ENCODE assay signal across 1 cellular context in the genomic region with DNA sequence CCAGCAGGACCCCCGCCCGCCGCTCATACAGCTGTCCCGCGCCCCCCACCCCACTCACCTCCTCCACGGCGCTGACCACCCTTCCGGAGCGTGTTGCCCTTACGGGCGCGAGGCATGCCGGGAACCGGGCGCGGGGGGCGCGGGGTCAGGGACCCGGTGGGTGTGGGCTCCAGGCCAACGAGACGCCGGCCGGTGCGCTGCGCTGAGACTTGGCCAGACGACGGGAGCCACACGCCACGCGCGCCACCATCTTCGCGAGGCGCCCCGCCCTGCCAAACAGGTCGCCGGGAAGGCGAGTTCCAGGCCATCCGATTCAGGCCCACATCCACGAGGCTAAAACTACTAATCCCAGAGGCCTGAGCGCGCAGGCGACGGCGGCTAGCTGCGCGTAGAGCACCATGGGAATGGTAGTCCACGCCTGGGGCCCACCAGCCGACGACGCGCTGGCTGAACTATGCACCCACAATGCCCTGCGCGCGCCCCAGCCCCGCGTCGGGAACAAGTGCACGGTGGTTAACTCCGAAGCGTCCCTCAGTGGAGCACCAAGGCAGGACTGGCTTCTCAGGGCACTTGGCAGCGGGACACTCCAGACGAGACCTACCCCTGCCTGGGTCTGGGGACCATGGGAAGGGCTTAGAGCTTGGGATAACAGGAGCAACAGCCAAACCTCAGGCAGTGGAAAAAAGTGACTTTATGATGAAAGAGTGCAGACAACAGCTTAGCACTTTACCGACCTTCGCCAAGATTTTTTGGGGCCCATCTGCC.
TF ChIP-seq lines count a peak whose summit lies in the region.

A gene with protein sequence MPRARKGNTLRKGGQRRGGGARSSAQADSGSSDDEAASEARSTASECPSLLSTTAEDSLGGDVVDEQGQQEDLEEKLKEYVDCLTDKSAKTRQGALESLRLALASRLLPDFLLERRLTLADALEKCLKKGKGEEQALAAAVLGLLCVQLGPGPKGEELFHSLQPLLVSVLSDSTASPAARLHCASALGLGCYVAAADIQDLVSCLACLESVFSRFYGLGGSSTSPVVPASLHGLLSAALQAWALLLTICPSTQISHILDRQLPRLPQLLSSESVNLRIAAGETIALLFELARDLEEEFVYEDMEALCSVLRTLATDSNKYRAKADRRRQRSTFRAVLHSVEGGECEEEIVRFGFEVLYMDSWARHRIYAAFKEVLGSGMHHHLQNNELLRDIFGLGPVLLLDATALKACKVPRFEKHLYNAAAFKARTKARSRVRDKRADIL (minus strand): TSS at position 271 of the 765 bp plus-strand sequence. CDS start 155 bp downstream, at position 116.

TF ChIP-seq in HepG2, 621 proteins besides CTCF, POLR2A, EP300 and RAD21 (continued from another document and continues in another):
- no peak; the same call in 1 of the 2 replicates for TF ChIP-seq ZNF780A (CRISPR knock-in tag; IDR thresholded peaks at IDR 0.05)
- TF ChIP-seq, protein P1, sequence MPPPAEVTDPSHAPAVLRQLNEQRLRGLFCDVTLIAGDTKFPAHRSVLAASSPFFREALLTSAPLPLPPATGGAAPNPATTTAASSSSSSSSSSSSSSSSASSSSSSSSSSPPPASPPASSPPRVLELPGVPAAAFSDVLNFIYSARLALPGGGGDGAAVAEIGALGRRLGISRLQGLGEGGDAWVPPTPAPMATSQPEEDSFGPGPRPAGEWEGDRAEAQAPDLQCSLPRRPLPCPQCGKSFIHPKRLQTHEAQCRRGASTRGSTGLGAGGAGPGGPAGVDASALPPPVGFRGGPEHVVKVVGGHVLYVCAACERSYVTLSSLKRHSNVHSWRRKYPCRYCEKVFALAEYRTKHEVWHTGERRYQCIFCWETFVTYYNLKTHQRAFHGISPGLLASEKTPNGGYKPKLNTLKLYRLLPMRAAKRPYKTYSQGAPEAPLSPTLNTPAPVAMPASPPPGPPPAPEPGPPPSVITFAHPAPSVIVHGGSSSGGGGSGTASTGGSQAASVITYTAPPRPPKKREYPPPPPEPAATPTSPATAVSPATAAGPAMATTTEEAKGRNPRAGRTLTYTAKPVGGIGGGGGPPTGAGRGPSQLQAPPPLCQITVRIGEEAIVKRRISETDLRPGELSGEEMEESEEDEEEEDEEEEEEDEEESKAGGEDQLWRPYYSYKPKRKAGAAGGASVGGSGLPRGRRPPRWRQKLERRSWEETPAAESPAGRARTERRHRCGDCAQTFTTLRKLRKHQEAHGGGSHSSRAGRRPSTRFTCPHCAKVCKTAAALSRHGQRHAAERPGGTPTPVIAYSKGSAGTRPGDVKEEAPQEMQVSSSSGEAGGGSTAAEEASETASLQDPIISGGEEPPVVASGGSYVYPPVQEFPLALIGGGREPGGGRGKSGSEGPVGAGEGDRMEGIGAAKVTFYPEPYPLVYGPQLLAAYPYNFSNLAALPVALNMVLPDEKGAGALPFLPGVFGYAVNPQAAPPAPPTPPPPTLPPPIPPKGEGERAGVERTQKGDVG (CRISPR knock-in tag; IDR thresholded peaks at IDR 0.05; ENCODE audit: borderline replicate concordance): no peak
- TF ChIP-seq ZNF468 (CRISPR knock-in tag; IDR thresholded peaks at IDR 0.05): no peak
- TF ChIP-seq MTA3 (CRISPR knock-in tag; IDR thresholded peaks at IDR 0.05): no peak
- TF ChIP-seq RNF2 (conservative IDR thresholded peaks at IDR 0.05; ENCODE audit: low read depth): no peak
- TF ChIP-seq TARDBP (CRISPR knock-in tag; IDR thresholded peaks at IDR 0.05): peak; percentile 83
- 0 out of 2 replicates have a peak, but pooled peaks have one; percentile 9 for TF ChIP-seq SOX5 (CRISPR knock-in tag; IDR thresholded peaks at IDR 0.05; ENCODE audit: borderline replicate concordance)
- TF ChIP-seq CHD2 (IDR thresholded peaks at IDR 0.05; ENCODE audit: low read depth, low read length): peak; percentile 74; the same call in 1 of the 2 replicates
- no peak for TF ChIP-seq SMYD3 (CRISPR knock-in tag; IDR thresholded peaks at IDR 0.05)
- peak; percentile 48; the same call in 1 of the 2 replicates for TF ChIP-seq SRY (CRISPR knock-in tag; IDR thresholded peaks at IDR 0.05)
- TF ChIP-seq, protein P2, sequence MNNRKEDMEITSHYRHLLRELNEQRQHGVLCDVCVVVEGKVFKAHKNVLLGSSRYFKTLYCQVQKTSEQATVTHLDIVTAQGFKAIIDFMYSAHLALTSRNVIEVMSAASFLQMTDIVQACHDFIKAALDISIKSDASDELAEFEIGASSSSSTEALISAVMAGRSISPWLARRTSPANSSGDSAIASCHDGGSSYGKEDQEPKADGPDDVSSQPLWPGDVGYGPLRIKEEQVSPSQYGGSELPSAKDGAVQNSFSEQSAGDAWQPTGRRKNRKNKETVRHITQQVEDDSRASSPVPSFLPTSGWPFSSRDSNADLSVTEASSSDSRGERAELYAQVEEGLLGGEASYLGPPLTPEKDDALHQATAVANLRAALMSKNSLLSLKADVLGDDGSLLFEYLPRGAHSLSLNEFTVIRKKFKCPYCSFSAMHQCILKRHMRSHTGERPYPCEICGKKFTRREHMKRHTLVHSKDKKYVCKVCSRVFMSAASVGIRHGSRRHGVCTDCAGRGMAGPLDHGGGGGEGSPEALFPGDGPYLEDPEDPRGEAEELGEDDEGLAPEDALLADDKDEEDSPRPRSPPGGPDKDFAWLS (CRISPR knock-in tag; IDR thresholded peaks at IDR 0.05; ENCODE audit: borderline replicate concordance): no peak
- peak; percentile 94 for TF ChIP-seq CREB1 (IDR thresholded peaks at IDR 0.05)
- peak; percentile 96 for TF ChIP-seq CREB1 (CRISPR knock-in tag; IDR thresholded peaks at IDR 0.05)
- peak; percentile 48; the same call in 1 of the 2 replicates for TF ChIP-seq IRX3 (CRISPR knock-in tag; IDR thresholded peaks at IDR 0.05; ENCODE audit: borderline replicate concordance, low read depth)
- TF ChIP-seq, protein P3, sequence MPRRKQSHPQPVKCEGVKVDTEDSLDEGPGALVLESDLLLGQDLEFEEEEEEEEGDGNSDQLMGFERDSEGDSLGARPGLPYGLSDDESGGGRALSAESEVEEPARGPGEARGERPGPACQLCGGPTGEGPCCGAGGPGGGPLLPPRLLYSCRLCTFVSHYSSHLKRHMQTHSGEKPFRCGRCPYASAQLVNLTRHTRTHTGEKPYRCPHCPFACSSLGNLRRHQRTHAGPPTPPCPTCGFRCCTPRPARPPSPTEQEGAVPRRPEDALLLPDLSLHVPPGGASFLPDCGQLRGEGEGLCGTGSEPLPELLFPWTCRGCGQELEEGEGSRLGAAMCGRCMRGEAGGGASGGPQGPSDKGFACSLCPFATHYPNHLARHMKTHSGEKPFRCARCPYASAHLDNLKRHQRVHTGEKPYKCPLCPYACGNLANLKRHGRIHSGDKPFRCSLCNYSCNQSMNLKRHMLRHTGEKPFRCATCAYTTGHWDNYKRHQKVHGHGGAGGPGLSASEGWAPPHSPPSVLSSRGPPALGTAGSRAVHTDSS (CRISPR knock-in tag; conservative IDR thresholded peaks at IDR 0.05): peak; percentile 100
- peak; percentile 79 for TF ChIP-seq ZNF263 (CRISPR knock-in tag; IDR thresholded peaks at IDR 0.05)
- no peak for TF ChIP-seq CBX2 (IDR thresholded peaks at IDR 0.05; ENCODE audit: low read depth, low read length)
- TF ChIP-seq CBX2 (CRISPR knock-in tag; IDR thresholded peaks at IDR 0.05; ENCODE audit: low read depth): no peak
- peak; percentile 72; the same call in 1 of the 2 replicates for TF ChIP-seq SMAD3 (CRISPR knock-in tag; IDR thresholded peaks at IDR 0.05)
- TF ChIP-seq MYC (CRISPR knock-in tag; IDR thresholded peaks at IDR 0.05; ENCODE audit: borderline replicate concordance): peak; percentile 76; the same call in 1 of the 2 replicates
- TF ChIP-seq, protein P4, sequence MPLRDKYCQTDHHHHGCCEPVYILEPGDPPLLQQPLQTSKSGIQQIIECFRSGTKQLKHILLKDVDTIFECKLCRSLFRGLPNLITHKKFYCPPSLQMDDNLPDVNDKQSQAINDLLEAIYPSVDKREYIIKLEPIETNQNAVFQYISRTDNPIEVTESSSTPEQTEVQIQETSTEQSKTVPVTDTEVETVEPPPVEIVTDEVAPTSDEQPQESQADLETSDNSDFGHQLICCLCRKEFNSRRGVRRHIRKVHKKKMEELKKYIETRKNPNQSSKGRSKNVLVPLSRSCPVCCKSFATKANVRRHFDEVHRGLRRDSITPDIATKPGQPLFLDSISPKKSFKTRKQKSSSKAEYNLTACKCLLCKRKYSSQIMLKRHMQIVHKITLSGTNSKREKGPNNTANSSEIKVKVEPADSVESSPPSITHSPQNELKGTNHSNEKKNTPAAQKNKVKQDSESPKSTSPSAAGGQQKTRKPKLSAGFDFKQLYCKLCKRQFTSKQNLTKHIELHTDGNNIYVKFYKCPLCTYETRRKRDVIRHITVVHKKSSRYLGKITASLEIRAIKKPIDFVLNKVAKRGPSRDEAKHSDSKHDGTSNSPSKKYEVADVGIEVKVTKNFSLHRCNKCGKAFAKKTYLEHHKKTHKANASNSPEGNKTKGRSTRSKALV (CRISPR knock-in tag; IDR thresholded peaks at IDR 0.05): no peak; the same call in 1 of the 2 replicates
- TF ChIP-seq MLLT10 (CRISPR knock-in tag; IDR thresholded peaks at IDR 0.05): no peak
- TF ChIP-seq, protein P5, sequence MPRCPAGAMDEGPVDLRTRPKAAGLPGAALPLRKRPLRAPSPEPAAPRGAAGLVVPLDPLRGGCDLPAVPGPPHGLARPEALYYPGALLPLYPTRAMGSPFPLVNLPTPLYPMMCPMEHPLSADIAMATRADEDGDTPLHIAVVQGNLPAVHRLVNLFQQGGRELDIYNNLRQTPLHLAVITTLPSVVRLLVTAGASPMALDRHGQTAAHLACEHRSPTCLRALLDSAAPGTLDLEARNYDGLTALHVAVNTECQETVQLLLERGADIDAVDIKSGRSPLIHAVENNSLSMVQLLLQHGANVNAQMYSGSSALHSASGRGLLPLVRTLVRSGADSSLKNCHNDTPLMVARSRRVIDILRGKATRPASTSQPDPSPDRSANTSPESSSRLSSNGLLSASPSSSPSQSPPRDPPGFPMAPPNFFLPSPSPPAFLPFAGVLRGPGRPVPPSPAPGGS (CRISPR knock-in tag; IDR thresholded peaks at IDR 0.05): peak; percentile 76; the same call in 1 of the 2 replicates
- TF ChIP-seq YEATS4 (CRISPR knock-in tag; IDR thresholded peaks at IDR 0.05; ENCODE audit: borderline replicate concordance): peak; percentile 53; the same call in 1 of the 2 replicates
- 0 out of 2 replicates have a peak, but pooled peaks have one; percentile 38 for TF ChIP-seq ZNF678 (CRISPR knock-in tag; IDR thresholded peaks at IDR 0.05)
- TF ChIP-seq ZBTB42 (CRISPR knock-in tag; IDR thresholded peaks at IDR 0.05): no peak
- TF ChIP-seq MIER3 (CRISPR knock-in tag; IDR thresholded peaks at IDR 0.05; ENCODE audit: borderline replicate concordance): peak; percentile 63; the same call in 1 of the 2 replicates
- 0 out of 2 replicates have a peak, but pooled peaks have one; percentile 13 for TF ChIP-seq SIX4 (CRISPR knock-in tag; IDR thresholded peaks at IDR 0.05)
- no peak for TF ChIP-seq CCAR2 (optimal IDR thresholded peaks at IDR 0.05; ENCODE audit: low read depth, low read length)
- no peak for TF ChIP-seq SP140L (CRISPR knock-in tag; IDR thresholded peaks at IDR 0.05; ENCODE audit: borderline replicate concordance)
- TF ChIP-seq ZNF616 (CRISPR knock-in tag; IDR thresholded peaks at IDR 0.05; ENCODE audit: low read depth): 0 out of 2 replicates have a peak, but pooled peaks have one; percentile 77
- TF ChIP-seq, protein P6, sequence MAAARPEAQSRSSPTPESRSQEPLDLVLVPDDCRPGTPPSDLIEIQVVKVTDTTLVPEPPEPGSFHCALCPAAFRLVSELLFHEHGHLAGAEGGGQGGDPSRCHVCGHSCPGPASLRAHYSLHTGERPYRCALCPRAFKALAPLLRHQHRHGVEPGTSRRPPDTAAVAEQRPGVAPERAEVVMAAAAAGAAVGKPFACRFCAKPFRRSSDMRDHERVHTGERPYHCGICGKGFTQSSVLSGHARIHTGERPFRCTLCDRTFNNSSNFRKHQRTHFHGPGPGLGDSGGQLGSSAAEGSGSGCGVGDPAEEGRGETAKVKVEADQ (CRISPR knock-in tag; IDR thresholded peaks at IDR 0.05; ENCODE audit: borderline replicate concordance): peak; percentile 84; the same call in 1 of the 2 replicates
- TF ChIP-seq ZFY (CRISPR knock-in tag; IDR thresholded peaks at IDR 0.05): peak; percentile 78; the same call in 1 of the 2 replicates
- TF ChIP-seq CEBPB (IDR thresholded peaks at IDR 0.05; ENCODE audit: borderline replicate concordance, low read depth, low read length): no peak
- peak; percentile 60; the same call in 1 of the 2 replicates for TF ChIP-seq ARNT2 (CRISPR knock-in tag; IDR thresholded peaks at IDR 0.05; ENCODE audit: low read depth)
- TF ChIP-seq MED13 (CRISPR knock-in tag; IDR thresholded peaks at IDR 0.05): no peak
- TF ChIP-seq ZNF737 (CRISPR knock-in tag; IDR thresholded peaks at IDR 0.05; ENCODE audit: borderline replicate concordance): no peak
- no peak for TF ChIP-seq ZNF260 (CRISPR knock-in tag; IDR thresholded peaks at IDR 0.05; ENCODE audit: borderline replicate concordance, low read depth)
- 0 out of 2 replicates have a peak, but pooled peaks have one; percentile 11 for TF ChIP-seq NFKB2 (CRISPR knock-in tag; IDR thresholded peaks at IDR 0.05; ENCODE audit: borderline replicate concordance)
- TF ChIP-seq, protein P7, sequence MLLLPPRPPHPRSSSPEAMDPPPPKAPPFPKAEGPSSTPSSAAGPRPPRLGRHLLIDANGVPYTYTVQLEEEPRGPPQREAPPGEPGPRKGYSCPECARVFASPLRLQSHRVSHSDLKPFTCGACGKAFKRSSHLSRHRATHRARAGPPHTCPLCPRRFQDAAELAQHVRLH (CRISPR knock-in tag; IDR thresholded peaks at IDR 0.05; ENCODE audit: borderline replicate concordance, low read depth): peak; percentile 89; the same call in 1 of the 2 replicates
- peak; percentile 28; the same call in 1 of the 2 replicates for TF ChIP-seq ZNF747 (CRISPR knock-in tag; IDR thresholded peaks at IDR 0.05; ENCODE audit: borderline replicate concordance)
- TF ChIP-seq AGO1 (IDR thresholded peaks at IDR 0.05; ENCODE audit: low read depth, low read length, poor library complexity, severe bottlenecking): peak; percentile 82
- TF ChIP-seq IRF2 (CRISPR knock-in tag; IDR thresholded peaks at IDR 0.05): peak; percentile 98
- TF ChIP-seq, protein P8, sequence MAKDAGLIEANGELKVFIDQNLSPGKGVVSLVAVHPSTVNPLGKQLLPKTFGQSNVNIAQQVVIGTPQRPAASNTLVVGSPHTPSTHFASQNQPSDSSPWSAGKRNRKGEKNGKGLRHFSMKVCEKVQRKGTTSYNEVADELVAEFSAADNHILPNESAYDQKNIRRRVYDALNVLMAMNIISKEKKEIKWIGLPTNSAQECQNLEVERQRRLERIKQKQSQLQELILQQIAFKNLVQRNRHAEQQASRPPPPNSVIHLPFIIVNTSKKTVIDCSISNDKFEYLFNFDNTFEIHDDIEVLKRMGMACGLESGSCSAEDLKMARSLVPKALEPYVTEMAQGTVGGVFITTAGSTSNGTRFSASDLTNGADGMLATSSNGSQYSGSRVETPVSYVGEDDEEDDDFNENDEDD (CRISPR knock-in tag; IDR thresholded peaks at IDR 0.05; ENCODE audit: borderline replicate concordance): peak; percentile 85; the same call in 1 of the 2 replicates
- TF ChIP-seq REPIN1 (CRISPR knock-in tag; IDR thresholded peaks at IDR 0.05; ENCODE audit: borderline replicate concordance, low read depth): no peak; the same call in 1 of the 2 replicates
- TF ChIP-seq ARHGAP35 (CRISPR knock-in tag; IDR thresholded peaks at IDR 0.05; ENCODE audit: borderline replicate concordance): no peak
- TF ChIP-seq CHD4 (IDR thresholded peaks at IDR 0.05; ENCODE audit: borderline replicate concordance, low read length): no peak
- TF ChIP-seq CHCHD3 (CRISPR knock-in tag; IDR thresholded peaks at IDR 0.05): no peak
- TF ChIP-seq PHF8 (CRISPR knock-in tag; IDR thresholded peaks at IDR 0.05): peak; percentile 64
- TF ChIP-seq TEAD2 (CRISPR knock-in tag; IDR thresholded peaks at IDR 0.05): no peak
- TF ChIP-seq, protein P9, sequence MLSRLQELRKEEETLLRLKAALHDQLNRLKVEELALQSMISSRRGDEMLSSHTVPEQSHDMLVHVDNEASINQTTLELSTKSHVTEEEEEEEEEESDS (CRISPR knock-in tag; IDR thresholded peaks at IDR 0.05; ENCODE audit: borderline replicate concordance): no peak
- peak; percentile 10; the same call in 1 of the 2 replicates for TF ChIP-seq FOSL2 (CRISPR knock-in tag; IDR thresholded peaks at IDR 0.05)
